1 cellular context compared by ENCODE assay signal in the genomic region with DNA sequence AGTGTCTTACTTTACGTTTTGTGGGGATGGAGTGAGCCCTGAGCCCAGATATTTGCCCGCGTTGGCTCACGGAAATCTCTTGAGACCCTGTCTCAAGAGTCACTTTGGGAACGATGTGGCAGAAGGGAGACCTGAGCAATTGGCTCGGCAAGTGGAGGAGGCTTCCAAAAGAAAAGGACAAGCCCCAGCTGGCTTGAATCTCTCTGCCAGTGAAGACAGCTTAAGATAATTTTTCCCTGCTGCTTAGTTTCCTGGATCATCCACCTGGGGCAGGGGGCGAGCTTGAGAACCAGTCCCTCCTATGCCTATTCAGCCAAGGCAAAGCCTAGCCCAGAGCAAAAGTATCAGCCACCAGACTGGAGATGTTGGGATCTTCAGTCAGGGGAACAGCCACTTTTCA.
TF ChIP-seq lines count a peak whose summit lies in the region.

No MANE protein-coding gene starts in this region.

TF ChIP-seq in HCT116, 20 proteins besides CTCF, POLR2A, EP300 and RAD21 (continued from another document):
- TF ChIP-seq, protein P1, sequence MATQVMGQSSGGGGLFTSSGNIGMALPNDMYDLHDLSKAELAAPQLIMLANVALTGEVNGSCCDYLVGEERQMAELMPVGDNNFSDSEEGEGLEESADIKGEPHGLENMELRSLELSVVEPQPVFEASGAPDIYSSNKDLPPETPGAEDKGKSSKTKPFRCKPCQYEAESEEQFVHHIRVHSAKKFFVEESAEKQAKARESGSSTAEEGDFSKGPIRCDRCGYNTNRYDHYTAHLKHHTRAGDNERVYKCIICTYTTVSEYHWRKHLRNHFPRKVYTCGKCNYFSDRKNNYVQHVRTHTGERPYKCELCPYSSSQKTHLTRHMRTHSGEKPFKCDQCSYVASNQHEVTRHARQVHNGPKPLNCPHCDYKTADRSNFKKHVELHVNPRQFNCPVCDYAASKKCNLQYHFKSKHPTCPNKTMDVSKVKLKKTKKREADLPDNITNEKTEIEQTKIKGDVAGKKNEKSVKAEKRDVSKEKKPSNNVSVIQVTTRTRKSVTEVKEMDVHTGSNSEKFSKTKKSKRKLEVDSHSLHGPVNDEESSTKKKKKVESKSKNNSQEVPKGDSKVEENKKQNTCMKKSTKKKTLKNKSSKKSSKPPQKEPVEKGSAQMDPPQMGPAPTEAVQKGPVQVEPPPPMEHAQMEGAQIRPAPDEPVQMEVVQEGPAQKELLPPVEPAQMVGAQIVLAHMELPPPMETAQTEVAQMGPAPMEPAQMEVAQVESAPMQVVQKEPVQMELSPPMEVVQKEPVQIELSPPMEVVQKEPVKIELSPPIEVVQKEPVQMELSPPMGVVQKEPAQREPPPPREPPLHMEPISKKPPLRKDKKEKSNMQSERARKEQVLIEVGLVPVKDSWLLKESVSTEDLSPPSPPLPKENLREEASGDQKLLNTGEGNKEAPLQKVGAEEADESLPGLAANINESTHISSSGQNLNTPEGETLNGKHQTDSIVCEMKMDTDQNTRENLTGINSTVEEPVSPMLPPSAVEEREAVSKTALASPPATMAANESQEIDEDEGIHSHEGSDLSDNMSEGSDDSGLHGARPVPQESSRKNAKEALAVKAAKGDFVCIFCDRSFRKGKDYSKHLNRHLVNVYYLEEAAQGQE (IDR thresholded peaks at IDR 0.05; ENCODE audit: low read depth), result no peak
- TF ChIP-seq SP1 (IDR thresholded peaks at IDR 0.05; ENCODE audit: low read depth) (no peak), JUND (IDR thresholded peaks at IDR 0.05) (no peak)
- TF ChIP-seq, protein P2, sequence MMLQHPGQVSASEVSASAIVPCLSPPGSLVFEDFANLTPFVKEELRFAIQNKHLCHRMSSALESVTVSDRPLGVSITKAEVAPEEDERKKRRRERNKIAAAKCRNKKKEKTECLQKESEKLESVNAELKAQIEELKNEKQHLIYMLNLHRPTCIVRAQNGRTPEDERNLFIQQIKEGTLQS (IDR thresholded peaks at IDR 0.05), result no peak
- TF ChIP-seq, protein P3, sequence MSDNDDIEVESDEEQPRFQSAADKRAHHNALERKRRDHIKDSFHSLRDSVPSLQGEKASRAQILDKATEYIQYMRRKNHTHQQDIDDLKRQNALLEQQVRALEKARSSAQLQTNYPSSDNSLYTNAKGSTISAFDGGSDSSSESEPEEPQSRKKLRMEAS (IDR thresholded peaks at IDR 0.05), result no peak
